ENCODE assay signal across 1 cellular context in genomic region chr9:34331191-34331590, GRCh38.
TF ChIP-seq lines count a peak whose summit lies in the region.

No MANE protein-coding gene starts in this region.

TF ChIP-seq in HCT116, 20 proteins besides CTCF, POLR2A, EP300 and RAD21 (continued from another document):
- TF ChIP-seq ZFX (IDR thresholded peaks at IDR 0.05) (no peak), SIN3A (IDR thresholded peaks at IDR 0.05; ENCODE audit: low read depth) (no peak), EGR1 (IDR thresholded peaks at IDR 0.05; ENCODE audit: low read depth) (no peak), CEBPB (IDR thresholded peaks at IDR 0.05; ENCODE audit: low read depth) (no peak), ZBTB33 (IDR thresholded peaks at IDR 0.05; ENCODE audit: extremely low read depth, insufficient replicate concordance, low read length) (no peak), EZH2phosphoT487 (IDR thresholded peaks at IDR 0.05; ENCODE audit: borderline replicate concordance) (no peak), JUND (IDR thresholded peaks at IDR 0.05) (no peak), SP1 (IDR thresholded peaks at IDR 0.05; ENCODE audit: low read depth) (no peak)
TF ChIP-seq in HCT116: peak in this region for 0.
